Comparison of ENCODE assay signal across 8 cellular contexts in the genomic region with DNA sequence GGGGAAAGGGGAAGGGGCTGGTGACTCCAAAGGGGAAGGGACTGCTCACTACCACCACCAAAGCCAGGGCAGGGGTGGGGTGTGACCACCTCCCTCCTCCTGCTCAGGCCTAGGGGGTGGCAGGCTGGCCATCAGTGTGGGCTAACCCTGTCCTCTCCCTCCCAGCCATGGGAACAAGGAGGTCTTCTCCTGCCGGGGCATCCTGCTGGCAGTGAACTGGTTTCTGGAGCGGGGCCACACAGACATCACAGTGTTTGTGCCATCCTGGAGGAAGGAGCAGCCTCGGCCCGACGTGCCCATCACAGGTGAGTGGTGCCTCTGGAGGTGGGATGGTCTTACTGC. TPM values are rescaled to one million over a fixed set of nuclear protein-coding genes. Genes with fewer than 3 reads are reported as not detected.
DNase-seq lines count a peak whose midpoint lies in the region; ATAC-seq, FAIRE-seq and TF ChIP-seq lines count a peak whose summit lies in the region.

No MANE protein-coding gene starts in this region.

- H3K4me2 ChIP-seq in GM23248 (ENCODE audit: unreplicated experiment), result peak overlapping the region; percentile 96

- 84% methylated on average over 5 of the region's 5 CpGs for WGBS in GM23248 (ENCODE audit: low coverage in 1 of 2, low lambda C conversion rate in 2 of 2, missing lambda C conversion rate in 2 of 2), 2 experiments
- WGBS in small intestine, 3 donors, result 48 to 63% (median 55%) methylated on average over 5 of the region's 5 CpGs

- no peaks in the 10 kb centered on the region for H3K9me2 ChIP-seq in GM23248 (ENCODE audit: insufficient read depth)

- H4K20me1 ChIP-seq in GM23248 (ENCODE audit: insufficient read depth), result no peaks in the 10 kb centered on the region

- FAIRE-seq in small intestine (lab: Jason Lieb, UNC), result no peak

- H3K4me3 ChIP-seq in GM23248, result peak overlapping the region; percentile 87
- peak overlapping the region; percentile 49 to 73 for H3K4me3 ChIP-seq in foreskin fibroblast (ENCODE audit: low read depth in 1 of 2, low read length in 2 of 2)
- peak overlapping the region in 1 of 2 donors; percentile 29 for H3K4me3 ChIP-seq in small intestine (ENCODE audit: low read depth in 1 of 2, low read length in 2 of 2)

- DNase-seq in GM23248 (no peak), foreskin fibroblast (no peak), small intestine (no peak), nucleus accumbens (lab: John Stamatoyannopoulos, UW) (no peak), NCI-H2029 treated with DMSO at 0.1 percent for 48 hours (lab: John Stamatoyannopoulos, UW) (no peak), activated gamma-delta T cell (lab: John Stamatoyannopoulos, UW) (no peak)

- H3K4me1 ChIP-seq in GM23248 (ENCODE audit: insufficient read depth) (peaks cover 44% of the 10 kb centered on the region), small intestine (ENCODE audit: control insufficient read depth in 2 of 2, insufficient read depth in 1 of 2, low read depth in 1 of 2, low read length in 1 of 2) (peaks cover 5 to 11% of the 10 kb centered on the region in 2 donors)

- H3K9me3 ChIP-seq in GM23248 (ENCODE audit: low read depth) (no peaks in the 10 kb centered on the region), small intestine (ENCODE audit: control insufficient read depth, low read depth) (no peaks in the 10 kb centered on the region)

- no peak overlapping the region for H2AFZ ChIP-seq in GM23248

- peaks cover 61% of the 10 kb centered on the region for H3K79me2 ChIP-seq in GM23248 (ENCODE audit: insufficient read depth)

- H3K27me3 ChIP-seq in GM23248 (replicated peaks; ENCODE audit: insufficient read depth) (no peaks in the 10 kb centered on the region), small intestine (ENCODE audit: control insufficient read depth in 2 of 2, insufficient read depth in 2 of 2, low read length in 2 of 2) (no peaks in the 10 kb centered on the region)

- peak overlapping the region; percentile 92 for H3K9ac ChIP-seq in GM23248

- in situ Hi-C loops in GM23248 (cut with MboI), result no loop called here

- peak overlapping the region; percentile 98 for H3K27ac ChIP-seq in GM23248
- peak overlapping the region; percentile 99 for H3K27ac ChIP-seq in VCaP
- H3K27ac ChIP-seq in small intestine (ENCODE audit: low read depth in 1 of 2, low read length in 1 of 2), result peak overlapping the region; percentile 75 to 97

- TF ChIP-seq CTCF in VCaP (conservative IDR thresholded peaks at IDR 0.05), result no peak
- no peak for TF ChIP-seq CTCF in foreskin fibroblast (IDR thresholded peaks at IDR 0.05; ENCODE audit: low read depth, low read length)

- peaks cover 47% of the 10 kb centered on the region for H3F3A ChIP-seq in GM23248 (ENCODE audit: insufficient read depth)

- H3K36me3 ChIP-seq in GM23248 (ENCODE audit: low read depth) (0 out of 2 replicates have a peak, but pooled peaks cover 17% of the 10 kb centered on the region), small intestine (ENCODE audit: control insufficient read depth in 2 of 2, insufficient read depth in 2 of 2, low read length in 2 of 2) (peaks cover 31 to 35% of the 10 kb centered on the region in 2 donors)

- no peak for ATAC-seq in GM19467 (IDR thresholded peaks at IDR 0.05; ENCODE audit: unreplicated experiment)

RNA-seq across cellular contexts. Expression of a gene that starts 5.7 kb away (rescaled TPM):
- total RNA-seq in GM23248 (2014; rRNA removed; shearing (Covaris generic)), result 8.9 and 9.2 TPM in 2 replicates
- 5.0 and 7.1 TPM in 2 replicates for polyA plus RNA-seq in GM23248 (2016; fragmentation: Nextera tagmentation; extraction: Ambion mirVana)
- polyA plus RNA-seq in small intestine, result 10 to 100 TPM; 12.4 to 24.6 (median 16.8) TPM

RNA-seq across cellular contexts. Expression of a gene that starts 34.5 kb away (rescaled TPM):
- 116 and 117 TPM in 2 replicates for total RNA-seq in GM23248 (2014; rRNA removed; shearing (Covaris generic))
- 96.2 and 99.5 TPM in 2 replicates for polyA plus RNA-seq in GM23248 (2016; fragmentation: Nextera tagmentation; extraction: Ambion mirVana)
- 10 to 100 TPM; 41.9 to 50.3 (median 47.5) TPM for polyA plus RNA-seq in small intestine
